In the genomic region with DNA sequence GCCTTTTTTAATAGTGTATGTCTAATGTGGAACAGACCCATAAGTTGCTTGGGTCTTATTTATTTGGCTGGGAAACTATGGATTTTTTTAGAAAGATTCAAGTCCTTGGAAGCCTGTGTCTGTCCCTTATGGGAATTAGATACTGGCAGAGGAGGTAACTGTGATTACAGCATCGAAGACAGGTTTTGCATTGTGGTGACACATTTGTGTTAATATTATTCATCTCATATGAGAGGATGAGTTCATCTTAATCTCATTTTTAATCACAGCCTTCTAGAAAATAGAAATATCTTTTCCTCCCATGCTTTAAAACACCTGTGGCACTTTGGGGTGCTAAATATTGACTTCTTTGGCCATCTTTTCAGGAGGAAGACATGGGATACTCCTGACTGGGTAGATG, we compare ENCODE assay signal across 17 cellular contexts. TPM values are rescaled to one million over a fixed set of nuclear protein-coding genes. Genes with fewer than 3 reads are reported as not detected.
DNase-seq lines count a peak whose midpoint lies in the region; ATAC-seq and TF ChIP-seq lines count a peak whose summit lies in the region.
"Had no signal": no experiment of that assay in that cellular context is flagged by ENCODE, and none has a peak within 500 bp of the region (broad histone marks: within the 10 kb centered on the region; RNA-seq: fewer than 3 reads in every experiment).

No MANE protein-coding gene starts in this region.

- H3K4me3 ChIP-seq in BLaER1 treated with 17β-estradiol and CSF1 and Interleukin-3, amounts not matched to agents 10 nM and 100 nM, result no peak overlapping the region
- no peak overlapping the region for H3K4me3 ChIP-seq in OCI-LY3 (ENCODE audit: low read length)
- H3K4me3 ChIP-seq in skin epidermis, result peak overlapping the region in 1 of 7 experiments; percentile 2
- H3K4me3 ChIP-seq: HAP-1, MG63 had no signal

- H4K20me1 ChIP-seq in BLaER1 treated with 17β-estradiol and CSF1 and Interleukin-3, amounts not matched to agents 10 nM and 100 nM, result no peaks in the 10 kb centered on the region; a peak in 1 of 22 replicates
- peaks cover 8% of the 10 kb centered on the region; the same call in 1 of the 2 replicates for H4K20me1 ChIP-seq in OCI-LY3 (ENCODE audit: insufficient read depth, low read length)

- H3K27me3 ChIP-seq in BLaER1 treated with 17β-estradiol and CSF1 and Interleukin-3, amounts not matched to agents 10 nM and 100 nM, result no peaks in the 10 kb centered on the region
- no peaks in the 10 kb centered on the region for H3K27me3 ChIP-seq in OCI-LY3 (ENCODE audit: low read depth, low read length)
- H3K27me3 ChIP-seq: BE2C, MG63 had no signal

- ATAC-seq in esophagus mucosa, result peak; percentile 47
- ATAC-seq: Panc1, Right ventricle myocardium inferior had no signal

- peaks cover 68 to 93% (median 79%) of the 10 kb centered on the region in 10 experiments for H3K4me1 ChIP-seq in BLaER1 treated with 17β-estradiol and CSF1 and Interleukin-3, amounts not matched to agents 10 nM and 100 nM
- H3K4me1 ChIP-seq in OCI-LY3 (ENCODE audit: low read length), result peaks cover 18% of the 10 kb centered on the region
- H3K4me1 ChIP-seq: BE2C, HAP-1 had no signal

- TF ChIP-seq CTCF in OCI-LY3 (IDR thresholded peaks at IDR 0.05; ENCODE audit: low read depth, low read length), result no peak

- no peak overlapping the region for H2AFZ ChIP-seq in OCI-LY3 (ENCODE audit: low read depth, low read length)

- peak overlapping the region in 6 of 11 experiments; percentile 0 to 87 (median 16); a peak in 3 of 22 replicates for H3K9ac ChIP-seq in BLaER1 treated with 17β-estradiol and CSF1 and Interleukin-3, amounts not matched to agents 10 nM and 100 nM
- no peak overlapping the region for H3K9ac ChIP-seq in OCI-LY3 (ENCODE audit: low read length)

- peak overlapping the region in 10 of 11 experiments; percentile 85 to 99 (median 96); a peak in 18 of 22 replicates for H3K27ac ChIP-seq in BLaER1 treated with 17β-estradiol and CSF1 and Interleukin-3, amounts not matched to agents 10 nM and 100 nM
- no peak overlapping the region for H3K27ac ChIP-seq in OCI-LY3 (ENCODE audit: low read length)
- peak overlapping the region in 16 of 21 experiments; percentile 14 to 85 (median 67) for H3K27ac ChIP-seq in skin epidermis

- H3K36me3 ChIP-seq in BLaER1 treated with 17β-estradiol and CSF1 and Interleukin-3, amounts not matched to agents 10 nM and 100 nM, result peaks cover 19 to 30% (median 23%) of the 10 kb centered on the region in 11 experiments; a peak in 19 of 22 replicates
- peaks cover 19% of the 10 kb centered on the region for H3K36me3 ChIP-seq in OCI-LY3 (replicated peaks; ENCODE audit: low read depth, low read length)
- H3K36me3 ChIP-seq: MG63 had no signal

- H3K79me2 ChIP-seq in OCI-LY3 (ENCODE audit: low read length), result peaks cover 38% of the 10 kb centered on the region

- DNase-seq in NCI-H1048 (lab: John Stamatoyannopoulos, UW) (no peak), HUDEP-2 (lab: John Stamatoyannopoulos, UW; ENCODE audit: unreplicated experiment in 76 of 76) (no peak), amygdala (lab: John Stamatoyannopoulos, UW) (no peak)
- DNase-seq: BE2C, DMS153, MG63, NCI-H1105, NCI-H187, NCI-H446 treated with DMSO at 0.1 percent for 48 hours, NCI-H748 treated with DMSO at 0.1 percent for 48 hours had no signal

- peak overlapping the region in 10 of 11 experiments; percentile 1 to 94 (median 73); a peak in 17 of 22 replicates for H3K4me2 ChIP-seq in BLaER1 treated with 17β-estradiol and CSF1 and Interleukin-3, amounts not matched to agents 10 nM and 100 nM
- H3K4me2 ChIP-seq in OCI-LY3 (ENCODE audit: low read length), result peak overlapping the region; percentile 33

- H3K9me3 ChIP-seq in BLaER1 treated with 17β-estradiol and CSF1 and Interleukin-3, amounts not matched to agents 10 nM and 100 nM (replicated peaks in 1 of 11), result no peaks in the 10 kb centered on the region; a peak in 1 of 22 replicates
- H3K9me3 ChIP-seq in OCI-LY3 (ENCODE audit: insufficient read depth, low read length), result no peaks in the 10 kb centered on the region
- H3K9me3 ChIP-seq: BE2C, HAP-1, MG63 had no signal

RNA-seq across cellular contexts. Expression of gene TAB1, which starts 9.2 kb away (rescaled TPM):
- 10.9 TPM for total RNA-seq in esophagus mucosa

RNA-seq across cellular contexts. Expression of gene MGAT3, which starts 48.0 kb away (rescaled TPM):
- total RNA-seq in esophagus mucosa, result 0.44 TPM

RNA-seq across cellular contexts. Expression of gene SYNGR1, which starts 59.0 kb away (rescaled TPM):
- 23.0 TPM for total RNA-seq in esophagus mucosa
